In genomic region chr20:38175221-38176030, GRCh38 we compare ENCODE assay signal across 2 cellular contexts.
TF ChIP-seq lines count a peak whose summit lies in the region.

No MANE protein-coding gene starts in this region.

TF ChIP-seq in GM23338, 12 proteins besides CTCF, POLR2A, EP300 and RAD21:
- no peak for TF ChIP-seq POLR2AphosphoS5 (IDR thresholded peaks at IDR 0.05; ENCODE audit: low read depth)
- TF ChIP-seq, protein P1, sequence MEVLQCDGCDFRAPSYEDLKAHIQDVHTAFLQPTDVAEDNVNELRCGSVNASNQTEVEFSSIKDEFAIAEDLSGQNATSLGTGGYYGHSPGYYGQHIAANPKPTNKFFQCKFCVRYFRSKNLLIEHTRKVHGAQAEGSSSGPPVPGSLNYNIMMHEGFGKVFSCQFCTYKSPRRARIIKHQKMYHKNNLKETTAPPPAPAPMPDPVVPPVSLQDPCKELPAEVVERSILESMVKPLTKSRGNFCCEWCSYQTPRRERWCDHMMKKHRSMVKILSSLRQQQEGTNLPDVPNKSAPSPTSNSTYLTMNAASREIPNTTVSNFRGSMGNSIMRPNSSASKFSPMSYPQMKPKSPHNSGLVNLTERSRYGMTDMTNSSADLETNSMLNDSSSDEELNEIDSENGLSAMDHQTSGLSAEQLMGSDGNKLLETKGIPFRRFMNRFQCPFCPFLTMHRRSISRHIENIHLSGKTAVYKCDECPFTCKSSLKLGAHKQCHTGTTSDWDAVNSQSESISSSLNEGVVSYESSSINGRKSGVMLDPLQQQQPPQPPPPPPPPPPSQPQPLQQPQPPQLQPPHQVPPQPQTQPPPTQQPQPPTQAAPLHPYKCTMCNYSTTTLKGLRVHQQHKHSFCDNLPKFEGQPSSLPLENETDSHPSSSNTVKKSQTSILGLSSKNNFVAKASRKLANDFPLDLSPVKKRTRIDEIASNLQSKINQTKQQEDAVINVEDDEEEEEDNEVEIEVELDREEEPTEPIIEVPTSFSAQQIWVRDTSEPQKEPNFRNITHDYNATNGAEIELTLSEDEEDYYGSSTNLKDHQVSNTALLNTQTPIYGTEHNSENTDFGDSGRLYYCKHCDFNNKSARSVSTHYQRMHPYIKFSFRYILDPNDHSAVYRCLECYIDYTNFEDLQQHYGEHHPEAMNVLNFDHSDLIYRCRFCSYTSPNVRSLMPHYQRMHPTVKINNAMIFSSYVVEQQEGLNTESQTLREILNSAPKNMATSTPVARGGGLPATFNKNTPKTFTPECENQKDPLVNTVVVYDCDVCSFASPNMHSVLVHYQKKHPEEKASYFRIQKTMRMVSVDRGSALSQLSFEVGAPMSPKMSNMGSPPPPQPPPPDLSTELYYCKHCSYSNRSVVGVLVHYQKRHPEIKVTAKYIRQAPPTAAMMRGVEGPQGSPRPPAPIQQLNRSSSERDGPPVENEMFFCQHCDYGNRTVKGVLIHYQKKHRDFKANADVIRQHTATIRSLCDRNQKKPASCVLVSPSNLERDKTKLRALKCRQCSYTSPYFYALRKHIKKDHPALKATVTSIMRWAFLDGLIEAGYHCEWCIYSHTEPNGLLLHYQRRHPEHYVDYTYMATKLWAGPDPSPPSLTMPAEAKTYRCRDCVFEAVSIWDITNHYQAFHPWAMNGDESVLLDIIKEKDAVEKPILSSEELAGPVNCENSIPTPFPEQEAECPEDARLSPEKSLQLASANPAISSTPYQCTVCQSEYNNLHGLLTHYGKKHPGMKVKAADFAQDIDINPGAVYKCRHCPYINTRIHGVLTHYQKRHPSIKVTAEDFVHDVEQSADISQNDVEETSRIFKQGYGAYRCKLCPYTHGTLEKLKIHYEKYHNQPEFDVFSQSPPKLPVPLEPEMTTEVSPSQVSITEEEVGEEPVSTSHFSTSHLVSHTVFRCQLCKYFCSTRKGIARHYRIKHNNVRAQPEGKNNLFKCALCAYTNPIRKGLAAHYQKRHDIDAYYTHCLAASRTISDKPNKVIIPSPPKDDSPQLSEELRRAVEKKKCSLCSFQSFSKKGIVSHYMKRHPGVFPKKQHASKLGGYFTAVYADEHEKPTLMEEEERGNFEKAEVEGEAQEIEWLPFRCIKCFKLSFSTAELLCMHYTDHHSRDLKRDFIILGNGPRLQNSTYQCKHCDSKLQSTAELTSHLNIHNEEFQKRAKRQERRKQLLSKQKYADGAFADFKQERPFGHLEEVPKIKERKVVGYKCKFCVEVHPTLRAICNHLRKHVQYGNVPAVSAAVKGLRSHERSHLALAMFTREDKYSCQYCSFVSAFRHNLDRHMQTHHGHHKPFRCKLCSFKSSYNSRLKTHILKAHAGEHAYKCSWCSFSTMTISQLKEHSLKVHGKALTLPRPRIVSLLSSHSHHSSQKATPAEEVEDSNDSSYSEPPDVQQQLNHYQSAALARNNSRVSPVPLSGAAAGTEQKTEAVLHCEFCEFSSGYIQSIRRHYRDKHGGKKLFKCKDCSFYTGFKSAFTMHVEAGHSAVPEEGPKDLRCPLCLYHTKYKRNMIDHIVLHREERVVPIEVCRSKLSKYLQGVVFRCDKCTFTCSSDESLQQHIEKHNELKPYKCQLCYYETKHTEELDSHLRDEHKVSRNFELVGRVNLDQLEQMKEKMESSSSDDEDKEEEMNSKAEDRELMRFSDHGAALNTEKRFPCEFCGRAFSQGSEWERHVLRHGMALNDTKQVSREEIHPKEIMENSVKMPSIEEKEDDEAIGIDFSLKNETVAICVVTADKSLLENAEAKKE (CRISPR knock-in tag; IDR thresholded peaks at IDR 0.05) = no peak
- no peak for TF ChIP-seq CREB1 (CRISPR knock-in tag; IDR thresholded peaks at IDR 0.05; ENCODE audit: low read depth)
- TF ChIP-seq EZH2phosphoT487 (IDR thresholded peaks at IDR 0.05; ENCODE audit: unreplicated experiment) = no peak
- TF ChIP-seq ZNF331 (CRISPR knock-in tag; IDR thresholded peaks at IDR 0.05; ENCODE audit: low read depth) = no peak
- no peak for TF ChIP-seq ETS1 (IDR thresholded peaks at IDR 0.05)
- no peak for TF ChIP-seq JUNB (IDR thresholded peaks at IDR 0.05; ENCODE audit: unreplicated experiment)
- TF ChIP-seq ZNF114 (CRISPR knock-in tag; IDR thresholded peaks at IDR 0.05) = no peak
- TF ChIP-seq STAT1 (IDR thresholded peaks at IDR 0.05; ENCODE audit: unreplicated experiment) = no peak
- no peak for TF ChIP-seq EZH2 (IDR thresholded peaks at IDR 0.05; ENCODE audit: low read depth, unreplicated experiment)
- TF ChIP-seq NANOG (IDR thresholded peaks at IDR 0.05; ENCODE audit: borderline replicate concordance) = no peak
- TF ChIP-seq, protein P2, sequence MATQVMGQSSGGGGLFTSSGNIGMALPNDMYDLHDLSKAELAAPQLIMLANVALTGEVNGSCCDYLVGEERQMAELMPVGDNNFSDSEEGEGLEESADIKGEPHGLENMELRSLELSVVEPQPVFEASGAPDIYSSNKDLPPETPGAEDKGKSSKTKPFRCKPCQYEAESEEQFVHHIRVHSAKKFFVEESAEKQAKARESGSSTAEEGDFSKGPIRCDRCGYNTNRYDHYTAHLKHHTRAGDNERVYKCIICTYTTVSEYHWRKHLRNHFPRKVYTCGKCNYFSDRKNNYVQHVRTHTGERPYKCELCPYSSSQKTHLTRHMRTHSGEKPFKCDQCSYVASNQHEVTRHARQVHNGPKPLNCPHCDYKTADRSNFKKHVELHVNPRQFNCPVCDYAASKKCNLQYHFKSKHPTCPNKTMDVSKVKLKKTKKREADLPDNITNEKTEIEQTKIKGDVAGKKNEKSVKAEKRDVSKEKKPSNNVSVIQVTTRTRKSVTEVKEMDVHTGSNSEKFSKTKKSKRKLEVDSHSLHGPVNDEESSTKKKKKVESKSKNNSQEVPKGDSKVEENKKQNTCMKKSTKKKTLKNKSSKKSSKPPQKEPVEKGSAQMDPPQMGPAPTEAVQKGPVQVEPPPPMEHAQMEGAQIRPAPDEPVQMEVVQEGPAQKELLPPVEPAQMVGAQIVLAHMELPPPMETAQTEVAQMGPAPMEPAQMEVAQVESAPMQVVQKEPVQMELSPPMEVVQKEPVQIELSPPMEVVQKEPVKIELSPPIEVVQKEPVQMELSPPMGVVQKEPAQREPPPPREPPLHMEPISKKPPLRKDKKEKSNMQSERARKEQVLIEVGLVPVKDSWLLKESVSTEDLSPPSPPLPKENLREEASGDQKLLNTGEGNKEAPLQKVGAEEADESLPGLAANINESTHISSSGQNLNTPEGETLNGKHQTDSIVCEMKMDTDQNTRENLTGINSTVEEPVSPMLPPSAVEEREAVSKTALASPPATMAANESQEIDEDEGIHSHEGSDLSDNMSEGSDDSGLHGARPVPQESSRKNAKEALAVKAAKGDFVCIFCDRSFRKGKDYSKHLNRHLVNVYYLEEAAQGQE (IDR thresholded peaks at IDR 0.05; ENCODE audit: unreplicated experiment) = no peak

TF ChIP-seq in K562, 482 proteins besides CTCF, POLR2A, EP300 and RAD21:
- no peak for TF ChIP-seq SMARCA5 (IDR thresholded peaks at IDR 0.05)
- TF ChIP-seq KDM1A (IDR thresholded peaks at IDR 0.05) = peak in 1 of 2 experiments; percentile 55; a peak in 1 of 4 replicates
- peak; percentile 50 for TF ChIP-seq RBM25 (IDR thresholded peaks at IDR 0.05; ENCODE audit: low read depth, low read length, severe bottlenecking)
